Comparison of ENCODE assay signal across 22 cellular contexts in the genomic region with DNA sequence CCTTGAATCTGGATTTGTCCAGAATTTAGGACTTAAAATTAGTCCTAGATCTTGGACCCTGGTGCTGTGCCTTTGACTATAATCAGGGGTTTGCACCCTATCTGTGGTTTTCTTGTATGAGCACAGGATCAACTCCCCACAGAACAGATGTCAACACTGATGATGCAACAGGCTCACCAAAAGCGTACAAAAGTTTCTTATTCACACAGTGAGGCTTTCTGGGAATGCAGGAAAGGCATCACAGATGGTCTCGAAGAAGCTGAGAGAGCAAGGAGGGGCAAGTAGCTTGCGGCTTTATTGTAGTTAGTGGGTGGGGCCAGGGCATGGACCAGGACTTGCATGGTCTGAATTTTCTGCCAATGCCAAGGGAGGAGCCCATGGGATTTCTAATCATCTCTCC.
"Had no signal": no experiment of that assay in that cellular context is flagged by ENCODE, and none has a peak within 500 bp of the region (broad histone marks: within the 10 kb centered on the region; RNA-seq: fewer than 3 reads in every experiment).

No MANE protein-coding gene starts in this region.

- H3K4me2 ChIP-seq: hepatocyte had no signal

- ATAC-seq: activated CD4-positive, alpha-beta T cell treated with anti-CD3 and anti-CD28 coated beads for 36 hours; activated T-helper 17 cell treated with anti-CD3 and anti-CD28 coated beads, Interleukin-2, amount 50 U/mL, for 72 hours; natural killer cell treated with Interleukin-12 subunit alpha and Interleukin-12 subunit beta and Interleukin-15 and Interleukin-18, amount 100 ng/mL, for 72 hours had no signal

- H3K79me2 ChIP-seq: hepatocyte had no signal

- H2AFZ ChIP-seq: hepatocyte had no signal

- H3K9me3 ChIP-seq: thoracic aorta, vagina had no signal

- H3K27ac ChIP-seq: adrenal gland, ascending aorta, brain microvascular endothelial cell, hepatocyte, thoracic aorta, vagina had no signal

- H3K27me3 ChIP-seq: adrenal gland, ascending aorta, brain microvascular endothelial cell, hepatocyte, vagina had no signal

- H3K36me3 ChIP-seq: adrenal gland, ascending aorta, brain microvascular endothelial cell, thoracic aorta, vagina had no signal

- H3K4me1 ChIP-seq: adrenal gland, ascending aorta, vagina had no signal

- H3K4me3 ChIP-seq: adrenal gland, ascending aorta, hepatocyte, thoracic aorta, vagina had no signal

- DNase-seq: activated B cell treated with CpG ODN at 0.5 μM for 24 hours; activated CD4-positive, alpha-beta T cell treated with anti-CD3 and anti-CD28 coated beads for 36 hours; activated CD4-positive, alpha-beta T cell treated with anti-CD3 and anti-CD28 coated beads, Interleukin-2, amount 50 U/mL, for 4 hours; activated CD8-positive, alpha-beta memory T cell treated with anti-CD3 and anti-CD28 coated beads for 24 hours; activated CD8-positive, alpha-beta memory T cell treated with anti-CD3 and anti-CD28 coated beads, Interleukin-2, amount 50 U/mL, for 4 hours; activated T-cell treated with anti-CD3 and anti-CD28 coated beads, Interleukin-2, amount 50 U/mL, for 24 hours; adrenal gland; brain microvascular endothelial cell; caudate nucleus; effector CD4-positive, alpha-beta T cell; foreskin melanocyte; glutamatergic neuron; midbrain; retina; stimulated activated CD4-positive, alpha-beta T cell treated with anti-CD3 and anti-CD28 coated beads, Interleukin-4, amount 100 ng/mL, for 24 hours; stimulated activated naive CD4-positive, alpha-beta T cell treated with Interleukin-2 at 50 U/mL for 16 hours had no signal
